1 cellular context compared by ENCODE assay signal in the genomic region with DNA sequence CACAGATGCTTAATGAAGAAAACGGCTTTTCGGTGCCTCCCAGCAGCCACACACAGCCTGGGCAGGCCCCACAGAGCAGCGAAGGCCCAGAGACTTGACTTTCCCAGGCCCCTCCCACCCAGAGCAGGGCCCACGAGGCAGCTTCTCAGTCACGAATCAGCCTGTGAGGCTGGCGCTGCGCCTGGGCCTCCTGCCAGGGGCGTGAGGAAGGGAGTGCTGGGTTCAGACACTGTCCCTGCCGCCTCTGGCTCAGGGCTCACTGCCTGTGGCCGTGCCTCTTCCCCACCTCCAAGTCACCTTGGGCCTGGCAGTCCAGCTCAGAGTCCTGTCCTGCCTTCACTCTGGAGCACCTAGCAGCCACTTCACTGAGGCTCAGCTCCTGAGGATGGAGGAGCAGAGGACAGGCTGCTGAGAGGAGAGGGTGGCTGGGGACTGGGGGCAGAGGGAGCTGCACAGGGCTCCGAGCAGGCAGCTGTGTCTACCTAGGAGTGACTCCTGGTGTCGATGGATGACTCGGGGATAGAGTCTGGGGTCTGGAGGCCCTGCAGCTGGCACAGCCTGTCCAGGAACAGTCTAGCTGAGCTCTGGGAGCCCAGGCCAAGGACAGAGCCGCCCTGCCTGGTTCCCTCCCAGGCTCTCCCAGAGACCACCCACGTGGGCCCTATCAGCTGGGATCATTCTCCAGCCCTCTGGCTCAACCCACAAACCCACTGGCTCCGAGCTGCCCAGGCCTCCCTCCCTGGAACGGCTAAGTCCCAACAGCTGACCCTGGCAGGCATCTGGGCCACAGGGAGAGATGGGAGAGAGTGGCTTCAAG.
TF ChIP-seq lines count a peak whose summit lies in the region.

No MANE protein-coding gene starts in this region.

TF ChIP-seq in IMR-90, 13 proteins besides CTCF, POLR2A, EP300 and RAD21 (continued from another document):
- TF ChIP-seq, protein P1, sequence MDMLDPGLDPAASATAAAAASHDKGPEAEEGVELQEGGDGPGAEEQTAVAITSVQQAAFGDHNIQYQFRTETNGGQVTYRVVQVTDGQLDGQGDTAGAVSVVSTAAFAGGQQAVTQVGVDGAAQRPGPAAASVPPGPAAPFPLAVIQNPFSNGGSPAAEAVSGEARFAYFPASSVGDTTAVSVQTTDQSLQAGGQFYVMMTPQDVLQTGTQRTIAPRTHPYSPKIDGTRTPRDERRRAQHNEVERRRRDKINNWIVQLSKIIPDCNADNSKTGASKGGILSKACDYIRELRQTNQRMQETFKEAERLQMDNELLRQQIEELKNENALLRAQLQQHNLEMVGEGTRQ (IDR thresholded peaks at IDR 0.05; ENCODE audit: low read depth, low read length): no peak; the same call in 1 of the 2 replicates
- peak; percentile 61; the same call in 1 of the 2 replicates for TF ChIP-seq BHLHE40 (IDR thresholded peaks at IDR 0.05; ENCODE audit: low read depth, low read length)
TF ChIP-seq in IMR-90: peak in this region for 2.
